10 cellular contexts compared by ENCODE assay signal in genomic region chr12:115468087-115468510, GRCh38.
A peak's percentile ranks its signal among the peaks of the same experiment; 100 is the strongest.
DNase-seq lines count a peak whose midpoint lies in the region; ATAC-seq and TF ChIP-seq lines count a peak whose summit lies in the region.
"Had no signal": no experiment of that assay in that cellular context is flagged by ENCODE, and none has a peak within 500 bp of the region (broad histone marks: within the 10 kb centered on the region; RNA-seq: fewer than 3 reads in every experiment).

No MANE protein-coding gene starts in this region.

- no peak overlapping the region for H3K27ac ChIP-seq in endodermal cell (ENCODE audit: low read depth, low read length)

- H3K9me3 Mint-ChIP-seq in endodermal cell (no peaks in the 10 kb centered on the region), osteocyte (ENCODE audit: unreplicated experiment) (no peaks in the 10 kb centered on the region)

- ATAC-seq in GM18867 (IDR thresholded peaks at IDR 0.05; ENCODE audit: unreplicated experiment) (peak; percentile 48), GM19351 (IDR thresholded peaks at IDR 0.05; ENCODE audit: unreplicated experiment) (no peak), HG02588 (IDR thresholded peaks at IDR 0.05; ENCODE audit: unreplicated experiment) (no peak)
- ATAC-seq in activated CD4-positive, CD25-positive, alpha-beta regulatory T cell treated with anti-CD3 and anti-CD28 coated beads, Interleukin-2, amount 50 U/mL, for 24 hours: no peak
- ATAC-seq: activated T-cell treated with anti-CD3 and anti-CD28 coated beads, Interleukin-2, amount 50 U/mL, for 4 hours had no signal

- no peak overlapping the region for H3K4me3 ChIP-seq in endodermal cell (ENCODE audit: low read length)

- peaks cover 6% of the 10 kb centered on the region for H3K27me3 ChIP-seq in endodermal cell (ENCODE audit: control insufficient read depth, insufficient read depth, low read length, poor library complexity, severe bottlenecking)

- H3K36me3 Mint-ChIP-seq in endodermal cell (ENCODE audit: low read depth) (no peaks in the 10 kb centered on the region), osteocyte (ENCODE audit: unreplicated experiment) (no peaks in the 10 kb centered on the region)

- H3K27ac Mint-ChIP-seq in endodermal cell: no peak overlapping the region
- no peak overlapping the region for H3K27ac Mint-ChIP-seq in osteocyte (ENCODE audit: unreplicated experiment)

- no peaks in the 10 kb centered on the region for H3K4me1 ChIP-seq in endodermal cell (ENCODE audit: control insufficient read depth, insufficient read depth, low read length)

- TF ChIP-seq CTCF in endodermal cell (conservative IDR thresholded peaks at IDR 0.05): peak; percentile 80
- peak; percentile 24 for TF ChIP-seq CTCF in osteocyte (IDR thresholded peaks at IDR 0.05)

- no peaks in the 10 kb centered on the region for H3K36me3 ChIP-seq in endodermal cell (ENCODE audit: control insufficient read depth, insufficient read depth, low read length)

- DNase-seq in RPMI7951 (ENCODE audit: low read depth) (peak; percentile 17), endodermal cell (peak; percentile 87), osteocyte (ENCODE audit: extremely low spot score, unreplicated experiment) (peak; percentile 77)
- no peak for DNase-seq in stimulated activated CD4-positive, alpha-beta T cell treated with anti-CD3 and anti-CD28 coated beads, Interleukin-4, amount 100 ng/mL, for 1 hour
- DNase-seq: activated T-cell treated with anti-CD3 and anti-CD28 coated beads, Interleukin-2, amount 50 U/mL, for 4 hours; Calu3 had no signal

- no peak overlapping the region for H3K4me3 Mint-ChIP-seq in endodermal cell
- H3K4me3 Mint-ChIP-seq in osteocyte (ENCODE audit: unreplicated experiment): no peak overlapping the region
- H3K4me3 Mint-ChIP-seq: activated T-cell treated with anti-CD3 and anti-CD28 coated beads, Interleukin-2, amount 50 U/mL, for 4 hours had no signal

- H3K9ac ChIP-seq in endodermal cell (ENCODE audit: extremely low read depth, low read length, poor library complexity, severe bottlenecking): no peak overlapping the region

- peaks cover 52% of the 10 kb centered on the region for H3K27me3 Mint-ChIP-seq in endodermal cell (ENCODE audit: insufficient read depth)
- peaks cover 22% of the 10 kb centered on the region for H3K27me3 Mint-ChIP-seq in osteocyte (ENCODE audit: unreplicated experiment)

- no peaks in the 10 kb centered on the region for H3K9me3 ChIP-seq in endodermal cell (ENCODE audit: control insufficient read depth, low read length)

- WGBS in endodermal cell (ENCODE audit: insufficient coverage in 1 of 2, insufficient read length in 1 of 2), 2 experiments: 87 to 100% methylated on average over 1 to 4 of the region's 4 CpGs

- H3K4me1 Mint-ChIP-seq in endodermal cell (peaks cover 3% of the 10 kb centered on the region), osteocyte (ENCODE audit: unreplicated experiment) (no peaks in the 10 kb centered on the region)
